18 cellular contexts compared by ENCODE assay signal in genomic region chr1:65964123-65964522, GRCh38.
"Had no signal": no experiment of that assay in that cellular context is flagged by ENCODE, and none has a peak within 500 bp of the region (broad histone marks: within the 10 kb centered on the region; RNA-seq: fewer than 3 reads in every experiment).

No MANE protein-coding gene starts in this region.

- H3K4me1 Mint-ChIP-seq: natural killer cell; stimulated activated naive CD8-positive, alpha-beta T cell treated with anti-CD3 and anti-CD28 coated beads, Interleukin-15, amount 100 ng/mL, for 72 hours had no signal

- H3K27me3 ChIP-seq: pancreas, upper lobe of left lung had no signal

- H3K36me3 ChIP-seq: pancreas, thoracic aorta, upper lobe of left lung had no signal

- DNase-seq: activated CD4-positive, alpha-beta T cell treated with anti-CD3 and anti-CD28 coated beads, Interleukin-2, amount 50 U/mL, for 48 hours; activated gamma-delta T cell treated with Interleukin-2 at 50 U/mL for 16 hours; activated T-cell treated with anti-CD3 and anti-CD28 coated beads for 4 hours; erythroblast; foreskin melanocyte; glutamatergic neuron; hippocampal formation; natural killer cell; pancreas; stimulated activated CD4-positive, alpha-beta T cell treated with anti-CD3 and anti-CD28 coated beads, Interleukin-4, amount 100 ng/mL, for 1 hour; stimulated activated naive CD8-positive, alpha-beta T cell treated with anti-CD3 and anti-CD28 coated beads, Interleukin-15, amount 100 ng/mL, for 72 hours; upper lobe of left lung had no signal

- H3K9me3 Mint-ChIP-seq: activated naive CD4-positive, alpha-beta T cell treated with anti-CD3 and anti-CD28 coated beads, Interleukin-2, amount 50 U/mL, for 72 hours; activated T-helper 1 cell treated with anti-CD3 and anti-CD28 coated beads, Interleukin-12 subunit alpha, Interleukin-12 subunit beta, Interleukin-2, Interleukin-4 antibody, amounts not matched to agents 30 ng/mL and 10 ng/mL and 1 ng/mL, durations not matched to agents 14 hours and 24 hours and 36 hours; natural killer cell had no signal

- H3K4me3 ChIP-seq: coronary artery, pancreas, smooth muscle cell, thoracic aorta, upper lobe of left lung had no signal

- H3K36me3 Mint-ChIP-seq: activated naive CD4-positive, alpha-beta T cell treated with anti-CD3 and anti-CD28 coated beads, Interleukin-2, amount 50 U/mL, for 72 hours; natural killer cell had no signal

- H3K4me2 ChIP-seq: smooth muscle cell had no signal

- H3K27me3 Mint-ChIP-seq: stimulated activated naive CD8-positive, alpha-beta T cell treated with anti-CD3 and anti-CD28 coated beads, Interleukin-15, amount 100 ng/mL, for 72 hours had no signal

- H3K9me3 ChIP-seq: pancreas, thoracic aorta had no signal

- H3K4me3 Mint-ChIP-seq: activated T-helper 1 cell treated with anti-CD3 and anti-CD28 coated beads, Interleukin-12 subunit alpha, Interleukin-12 subunit beta, Interleukin-2, Interleukin-4 antibody, amounts not matched to agents 30 ng/mL and 10 ng/mL and 1 ng/mL, durations not matched to agents 14 hours and 24 hours and 36 hours; natural killer cell; stimulated activated naive CD8-positive, alpha-beta T cell treated with anti-CD3 and anti-CD28 coated beads, Interleukin-15, amount 100 ng/mL, for 72 hours had no signal

- ATAC-seq: activated naive CD4-positive, alpha-beta T cell treated with anti-CD3 and anti-CD28 coated beads, Interleukin-2, amount 50 U/mL, for 72 hours; natural killer cell; pancreas; sciatic nerve; stimulated activated naive CD8-positive, alpha-beta T cell treated with anti-CD3 and anti-CD28 coated beads, Interleukin-15, amount 100 ng/mL, for 72 hours had no signal

- H3K27ac ChIP-seq: coronary artery, pancreas, thoracic aorta, upper lobe of left lung had no signal

- H3K27ac Mint-ChIP-seq: activated naive CD4-positive, alpha-beta T cell treated with anti-CD3 and anti-CD28 coated beads, Interleukin-2, amount 50 U/mL, for 72 hours; activated T-helper 1 cell treated with anti-CD3 and anti-CD28 coated beads, Interleukin-12 subunit alpha, Interleukin-12 subunit beta, Interleukin-2, Interleukin-4 antibody, amounts not matched to agents 30 ng/mL and 10 ng/mL and 1 ng/mL, durations not matched to agents 14 hours and 24 hours and 36 hours; natural killer cell; stimulated activated naive CD8-positive, alpha-beta T cell treated with anti-CD3 and anti-CD28 coated beads, Interleukin-15, amount 100 ng/mL, for 72 hours had no signal
